In genomic region chr1:113928950-113929749, GRCh38 we compare ENCODE assay signal across 1 cellular context.
A peak's percentile ranks its signal among the peaks of the same experiment; 100 is the strongest.
TF ChIP-seq lines count a peak whose summit lies in the region.

Gene HIPK1, plus strand, starts transcription at chr1:113929324.

TF ChIP-seq in GM23338, 12 proteins besides CTCF, POLR2A, EP300 and RAD21 (continued from another document):
- TF ChIP-seq, protein P1, sequence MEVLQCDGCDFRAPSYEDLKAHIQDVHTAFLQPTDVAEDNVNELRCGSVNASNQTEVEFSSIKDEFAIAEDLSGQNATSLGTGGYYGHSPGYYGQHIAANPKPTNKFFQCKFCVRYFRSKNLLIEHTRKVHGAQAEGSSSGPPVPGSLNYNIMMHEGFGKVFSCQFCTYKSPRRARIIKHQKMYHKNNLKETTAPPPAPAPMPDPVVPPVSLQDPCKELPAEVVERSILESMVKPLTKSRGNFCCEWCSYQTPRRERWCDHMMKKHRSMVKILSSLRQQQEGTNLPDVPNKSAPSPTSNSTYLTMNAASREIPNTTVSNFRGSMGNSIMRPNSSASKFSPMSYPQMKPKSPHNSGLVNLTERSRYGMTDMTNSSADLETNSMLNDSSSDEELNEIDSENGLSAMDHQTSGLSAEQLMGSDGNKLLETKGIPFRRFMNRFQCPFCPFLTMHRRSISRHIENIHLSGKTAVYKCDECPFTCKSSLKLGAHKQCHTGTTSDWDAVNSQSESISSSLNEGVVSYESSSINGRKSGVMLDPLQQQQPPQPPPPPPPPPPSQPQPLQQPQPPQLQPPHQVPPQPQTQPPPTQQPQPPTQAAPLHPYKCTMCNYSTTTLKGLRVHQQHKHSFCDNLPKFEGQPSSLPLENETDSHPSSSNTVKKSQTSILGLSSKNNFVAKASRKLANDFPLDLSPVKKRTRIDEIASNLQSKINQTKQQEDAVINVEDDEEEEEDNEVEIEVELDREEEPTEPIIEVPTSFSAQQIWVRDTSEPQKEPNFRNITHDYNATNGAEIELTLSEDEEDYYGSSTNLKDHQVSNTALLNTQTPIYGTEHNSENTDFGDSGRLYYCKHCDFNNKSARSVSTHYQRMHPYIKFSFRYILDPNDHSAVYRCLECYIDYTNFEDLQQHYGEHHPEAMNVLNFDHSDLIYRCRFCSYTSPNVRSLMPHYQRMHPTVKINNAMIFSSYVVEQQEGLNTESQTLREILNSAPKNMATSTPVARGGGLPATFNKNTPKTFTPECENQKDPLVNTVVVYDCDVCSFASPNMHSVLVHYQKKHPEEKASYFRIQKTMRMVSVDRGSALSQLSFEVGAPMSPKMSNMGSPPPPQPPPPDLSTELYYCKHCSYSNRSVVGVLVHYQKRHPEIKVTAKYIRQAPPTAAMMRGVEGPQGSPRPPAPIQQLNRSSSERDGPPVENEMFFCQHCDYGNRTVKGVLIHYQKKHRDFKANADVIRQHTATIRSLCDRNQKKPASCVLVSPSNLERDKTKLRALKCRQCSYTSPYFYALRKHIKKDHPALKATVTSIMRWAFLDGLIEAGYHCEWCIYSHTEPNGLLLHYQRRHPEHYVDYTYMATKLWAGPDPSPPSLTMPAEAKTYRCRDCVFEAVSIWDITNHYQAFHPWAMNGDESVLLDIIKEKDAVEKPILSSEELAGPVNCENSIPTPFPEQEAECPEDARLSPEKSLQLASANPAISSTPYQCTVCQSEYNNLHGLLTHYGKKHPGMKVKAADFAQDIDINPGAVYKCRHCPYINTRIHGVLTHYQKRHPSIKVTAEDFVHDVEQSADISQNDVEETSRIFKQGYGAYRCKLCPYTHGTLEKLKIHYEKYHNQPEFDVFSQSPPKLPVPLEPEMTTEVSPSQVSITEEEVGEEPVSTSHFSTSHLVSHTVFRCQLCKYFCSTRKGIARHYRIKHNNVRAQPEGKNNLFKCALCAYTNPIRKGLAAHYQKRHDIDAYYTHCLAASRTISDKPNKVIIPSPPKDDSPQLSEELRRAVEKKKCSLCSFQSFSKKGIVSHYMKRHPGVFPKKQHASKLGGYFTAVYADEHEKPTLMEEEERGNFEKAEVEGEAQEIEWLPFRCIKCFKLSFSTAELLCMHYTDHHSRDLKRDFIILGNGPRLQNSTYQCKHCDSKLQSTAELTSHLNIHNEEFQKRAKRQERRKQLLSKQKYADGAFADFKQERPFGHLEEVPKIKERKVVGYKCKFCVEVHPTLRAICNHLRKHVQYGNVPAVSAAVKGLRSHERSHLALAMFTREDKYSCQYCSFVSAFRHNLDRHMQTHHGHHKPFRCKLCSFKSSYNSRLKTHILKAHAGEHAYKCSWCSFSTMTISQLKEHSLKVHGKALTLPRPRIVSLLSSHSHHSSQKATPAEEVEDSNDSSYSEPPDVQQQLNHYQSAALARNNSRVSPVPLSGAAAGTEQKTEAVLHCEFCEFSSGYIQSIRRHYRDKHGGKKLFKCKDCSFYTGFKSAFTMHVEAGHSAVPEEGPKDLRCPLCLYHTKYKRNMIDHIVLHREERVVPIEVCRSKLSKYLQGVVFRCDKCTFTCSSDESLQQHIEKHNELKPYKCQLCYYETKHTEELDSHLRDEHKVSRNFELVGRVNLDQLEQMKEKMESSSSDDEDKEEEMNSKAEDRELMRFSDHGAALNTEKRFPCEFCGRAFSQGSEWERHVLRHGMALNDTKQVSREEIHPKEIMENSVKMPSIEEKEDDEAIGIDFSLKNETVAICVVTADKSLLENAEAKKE (CRISPR knock-in tag; IDR thresholded peaks at IDR 0.05): no peak
- peak; percentile 81 for TF ChIP-seq CREB1 (CRISPR knock-in tag; IDR thresholded peaks at IDR 0.05; ENCODE audit: low read depth)
- no peak for TF ChIP-seq EZH2 (IDR thresholded peaks at IDR 0.05; ENCODE audit: low read depth, unreplicated experiment)
- no peak for TF ChIP-seq NANOG (IDR thresholded peaks at IDR 0.05; ENCODE audit: borderline replicate concordance)
